In genomic region chr6:165649701-165650137, GRCh38 we compare ENCODE assay signal across 23 cellular contexts. TPM values are rescaled to one million over a fixed set of nuclear protein-coding genes. Genes with fewer than 3 reads are reported as not detected.
A peak's percentile ranks its signal among the peaks of the same experiment; 100 is the strongest.
DNase-seq lines count a peak whose midpoint lies in the region; ATAC-seq and TF ChIP-seq lines count a peak whose summit lies in the region.
"Had no signal": no experiment of that assay in that cellular context is flagged by ENCODE, and none has a peak within 500 bp of the region (broad histone marks: within the 10 kb centered on the region; RNA-seq: fewer than 3 reads in every experiment).

No MANE protein-coding gene starts in this region.

- TF ChIP-seq CTCF in fibroblast of the aortic adventitia (IDR thresholded peaks at IDR 0.05; ENCODE audit: insufficient read depth, low read length) (no peak), MCF 10A (IDR thresholded peaks at IDR 0.05; ENCODE audit: unreplicated experiment) (no peak)

- no peak overlapping the region for H3K4me2 ChIP-seq in Karpas-422 (ENCODE audit: low read depth, low read length, poor library complexity, severe bottlenecking)

- no peak overlapping the region for H3K9ac ChIP-seq in Karpas-422 (ENCODE audit: low read length)

- no peaks in the 10 kb centered on the region for H4K20me1 ChIP-seq in Karpas-422 (ENCODE audit: insufficient read depth, low read depth, low read length)

- no peaks in the 10 kb centered on the region for H3K36me3 ChIP-seq in Karpas-422 (ENCODE audit: insufficient read depth, low read length)
- H3K36me3 ChIP-seq: lower lobe of right lung, tibial nerve had no signal

- H3K27me3 ChIP-seq in Karpas-422 (ENCODE audit: low read length), result no peaks in the 10 kb centered on the region

- DNase-seq in Karpas-422 (peak; percentile 41), amniotic epithelial cell (ENCODE audit: low read depth) (peak; percentile 94), fibroblast of the aortic adventitia (ENCODE audit: low read depth) (peak; percentile 97), myocyte (ENCODE audit: low read depth) (peak; percentile 23), head of caudate nucleus (no peak), MCF 10A (ENCODE audit: unreplicated experiment) (no peak), kidney glomerular epithelial cell (lab: John Stamatoyannopoulos, UW) (no peak)
- DNase-seq in activated CD8-positive, alpha-beta T cell treated with anti-CD3 and anti-CD28 coated beads, Interleukin-2, amount 10 ng/mL, durations not matched to agents 7 days and 5 days, result no peak
- DNase-seq: activated CD8-positive, alpha-beta T cell treated with anti-CD3 and anti-CD28 coated beads for 36 hours; activated naive CD4-positive, alpha-beta T cell treated with anti-CD3 and anti-CD28 coated beads, Interleukin-2, amount 50 U/mL, for 16 hours; activated T-cell treated with anti-CD3 and anti-CD28 coated beads, Interleukin-2, amount 50 U/mL, for 4 hours; CD8-positive, alpha-beta memory T cell; DND-41; HFFc6; lower lobe of right lung; NCI-H1092 treated with DMSO at 0.1 percent for 48 hours; NCI-H2081; NCI-H510A treated with DMSO at 0.1 percent for 48 hours; SHP77; stimulated activated naive CD4-positive, alpha-beta T cell treated with Interleukin-2 at 50 U/mL for 16 hours; T-helper 17 cell had no signal

- no peaks in the 10 kb centered on the region for H3K4me1 ChIP-seq in Karpas-422 (ENCODE audit: low read length)
- H3K4me1 ChIP-seq: lower lobe of right lung had no signal

- H3K4me3 ChIP-seq in Karpas-422 (ENCODE audit: low read length) (no peak overlapping the region), fibroblast of the aortic adventitia (ENCODE audit: low read depth, low read length) (no peak overlapping the region)
- H3K4me3 ChIP-seq: lower lobe of right lung, tibial nerve had no signal

- CTCF ChIA-PET in MCF 10A (lab: Yijun Ruan, JAX), result no interaction called here
- CTCF ChIA-PET in activated CD8-positive, alpha-beta T cell treated with anti-CD3 and anti-CD28 coated beads, Interleukin-2, amount 10 ng/mL, durations not matched to agents 7 days and 5 days (lab: Charles Lee), result no interaction called here

- H3K27ac Mint-ChIP-seq in MCF 10A (ENCODE audit: low read depth, unreplicated experiment), result no peak overlapping the region
- H3K27ac Mint-ChIP-seq in activated CD8-positive, alpha-beta T cell treated with anti-CD3 and anti-CD28 coated beads, Interleukin-2, amount 10 ng/mL, durations not matched to agents 7 days and 5 days, result no peak overlapping the region
- H3K27ac Mint-ChIP-seq: activated CD8-positive, alpha-beta T cell treated with anti-CD3 and anti-CD28 coated beads for 36 hours; CD8-positive, alpha-beta memory T cell; dendritic cell treated with granulocyte-macrophage colony-stimulating factor and Interleukin-4, amounts not matched to agents 40 ng/mL and 50 ng/mL, for 4 days; HFFc6; T-helper 17 cell had no signal

- ATAC-seq in activated CD8-positive, alpha-beta T cell treated with anti-CD3 and anti-CD28 coated beads, Interleukin-2, amount 10 ng/mL, durations not matched to agents 7 days and 5 days, result no peak
- ATAC-seq: activated CD8-positive, alpha-beta T cell treated with anti-CD3 and anti-CD28 coated beads for 36 hours; activated T-cell treated with anti-CD3 and anti-CD28 coated beads, Interleukin-2, amount 50 U/mL, for 4 hours; lower lobe of right lung; T-helper 17 cell had no signal

- no peaks in the 10 kb centered on the region for H3K9me3 Mint-ChIP-seq in MCF 10A (ENCODE audit: unreplicated experiment)
- H3K9me3 Mint-ChIP-seq in activated CD8-positive, alpha-beta T cell treated with anti-CD3 and anti-CD28 coated beads, Interleukin-2, amount 10 ng/mL, durations not matched to agents 7 days and 5 days (ENCODE audit: insufficient read depth), result no peaks in the 10 kb centered on the region
- H3K9me3 Mint-ChIP-seq: activated CD8-positive, alpha-beta T cell treated with anti-CD3 and anti-CD28 coated beads for 36 hours; dendritic cell treated with granulocyte-macrophage colony-stimulating factor and Interleukin-4, amounts not matched to agents 40 ng/mL and 50 ng/mL, for 4 days had no signal

- POLR2A ChIA-PET in MCF 10A (lab: Yijun Ruan, JAX), result no interaction called here
- POLR2A ChIA-PET in activated CD8-positive, alpha-beta T cell treated with anti-CD3 and anti-CD28 coated beads, Interleukin-2, amount 10 ng/mL, durations not matched to agents 7 days and 5 days (lab: Charles Lee), result no interaction called here

- H2AFZ ChIP-seq in Karpas-422 (ENCODE audit: low read length), result no peak overlapping the region

- H3K9me2 ChIP-seq in Karpas-422 (replicated peaks; ENCODE audit: insufficient read depth, low read length), result no peaks in the 10 kb centered on the region

- no peak overlapping the region for H3K27ac ChIP-seq in Karpas-422 (ENCODE audit: low read length)
- H3K27ac ChIP-seq: lower lobe of right lung, tibial nerve had no signal

- intact Hi-C loops in head of caudate nucleus (cut with DNase I), result no loop called here
- intact Hi-C loops in MCF 10A (cut with micrococcal nuclease), result no loop called here

- H3K36me3 Mint-ChIP-seq in MCF 10A (ENCODE audit: insufficient read depth, unreplicated experiment), result no peaks in the 10 kb centered on the region
- H3K36me3 Mint-ChIP-seq in activated CD8-positive, alpha-beta T cell treated with anti-CD3 and anti-CD28 coated beads, Interleukin-2, amount 10 ng/mL, durations not matched to agents 7 days and 5 days (ENCODE audit: low read depth), result no peaks in the 10 kb centered on the region
- H3K36me3 Mint-ChIP-seq: CD8-positive, alpha-beta memory T cell had no signal

- no TSS peak for BruUV-seq in MCF 10A (replicated peaks; lab: Mats Ljungman, UMichigan)

- no peaks in the 10 kb centered on the region for H3K27me3 Mint-ChIP-seq in MCF 10A (ENCODE audit: insufficient read depth, unreplicated experiment)
- H3K27me3 Mint-ChIP-seq in activated CD8-positive, alpha-beta T cell treated with anti-CD3 and anti-CD28 coated beads, Interleukin-2, amount 10 ng/mL, durations not matched to agents 7 days and 5 days (ENCODE audit: low read depth), result no peaks in the 10 kb centered on the region
- H3K27me3 Mint-ChIP-seq: dendritic cell treated with granulocyte-macrophage colony-stimulating factor and Interleukin-4, amounts not matched to agents 40 ng/mL and 50 ng/mL, for 4 days; T-helper 17 cell had no signal

- no peak overlapping the region for H3K4me3 Mint-ChIP-seq in MCF 10A (ENCODE audit: unreplicated experiment)
- H3K4me3 Mint-ChIP-seq in activated CD8-positive, alpha-beta T cell treated with anti-CD3 and anti-CD28 coated beads, Interleukin-2, amount 10 ng/mL, durations not matched to agents 7 days and 5 days, result no peak overlapping the region
- H3K4me3 Mint-ChIP-seq: activated CD8-positive, alpha-beta T cell treated with anti-CD3 and anti-CD28 coated beads for 36 hours; activated T-cell treated with anti-CD3 and anti-CD28 coated beads, Interleukin-2, amount 50 U/mL, for 4 hours; CD8-positive, alpha-beta memory T cell; dendritic cell treated with granulocyte-macrophage colony-stimulating factor and Interleukin-4, amounts not matched to agents 40 ng/mL and 50 ng/mL, for 4 days; HFFc6; T-helper 17 cell had no signal

- H3K79me2 ChIP-seq in Karpas-422 (ENCODE audit: low read length), result no peaks in the 10 kb centered on the region

- H3K4me1 Mint-ChIP-seq in MCF 10A (ENCODE audit: insufficient read depth, unreplicated experiment), result no peaks in the 10 kb centered on the region
- H3K4me1 Mint-ChIP-seq in activated CD8-positive, alpha-beta T cell treated with anti-CD3 and anti-CD28 coated beads, Interleukin-2, amount 10 ng/mL, durations not matched to agents 7 days and 5 days (ENCODE audit: low read depth), result no peaks in the 10 kb centered on the region
- H3K4me1 Mint-ChIP-seq: CD8-positive, alpha-beta memory T cell; T-helper 17 cell had no signal

- no peaks in the 10 kb centered on the region for H3K9me3 ChIP-seq in Karpas-422 (ENCODE audit: low read length)
- H3K9me3 ChIP-seq: lower lobe of right lung, tibial nerve had no signal

RNA-seq across cellular contexts. Expression of gene PDE10A, which starts 13.3 kb away (rescaled TPM):
- total RNA-seq in Karpas-422 (2014; rRNA removed; shearing (Covaris generic); ENCODE audit: low replicate concordance), result not detected in 2 replicates
- total RNA-seq in fibroblast of the aortic adventitia (ENCODE audit: low replicate concordance) (6.1 and 12.7 TPM in 2 replicates), myocyte (15.8 and 16.2 TPM in 2 replicates), MCF 10A (2022) (0.88 and 1.8 TPM in 2 replicates)
- polyA plus RNA-seq in myocyte (2012), result 7.1 TPM
- not detected for total RNA-seq in activated CD8-positive, alpha-beta T cell treated with anti-CD3 and anti-CD28 coated beads, Interleukin-2, amount 10 ng/mL, durations not matched to agents 7 days and 5 days
- total RNA-seq: activated CD8-positive, alpha-beta T cell treated with anti-CD3 and anti-CD28 coated beads for 36 hours; CD8-positive, alpha-beta memory T cell had no signal
- polyA plus RNA-seq: CD8-positive, alpha-beta memory T cell had no signal

Comparison
In these comparisons a context has a peak if more than half of its experiments do, and no peak if none do; other contexts are left out.
1. DNase-seq: peak in Karpas-422 (single experiment), amniotic epithelial cell (single experiment), fibroblast of the aortic adventitia (single experiment) and myocyte (single experiment); none in head of caudate nucleus (0 of 42), MCF 10A (single experiment), kidney glomerular epithelial cell (single experiment) and activated CD8-positive, alpha-beta T cell treated with anti-CD3 and anti-CD28 coated beads, Interleukin-2, amount 10 ng/mL, durations not matched to agents 7 days and 5 days (single experiment).